8 cellular contexts compared by ENCODE assay signal in genomic region chr6:152952866-152953509, GRCh38. TPM values are rescaled to one million over a fixed set of nuclear protein-coding genes. Genes with fewer than 3 reads are reported as not detected.
DNase-seq lines count a peak whose midpoint lies in the region; ATAC-seq and TF ChIP-seq lines count a peak whose summit lies in the region.

No MANE protein-coding gene starts in this region.

- no peak overlapping the region for H3K4ac ChIP-seq in IMR-90 (ENCODE audit: low read depth, low read length)

- POLR2A ChIA-PET in IMR-90 (lab: Charles Lee; ENCODE audit: unreplicated experiment): no interaction called here

- no peaks in the 10 kb centered on the region for H3K79me1 ChIP-seq in IMR-90 (ENCODE audit: low read depth in 1 of 2, low read length in 2 of 2)

- peak; percentile 63 for TF ChIP-seq RAD21 in IMR-90 (IDR thresholded peaks at IDR 0.05; ENCODE audit: low read length)

- no peak overlapping the region for H3K9ac ChIP-seq in IMR-90 (ENCODE audit: low read depth, low read length)

- dilution Hi-C loops in IMR-90 (cut with HindIII; ENCODE audit: low sequenced_read_pairs, unreplicated experiment): no loop called here

- H3K4me3 ChIP-seq in IMR-90 (ENCODE audit: insufficient read depth, low read depth, low read length) (no peak overlapping the region), WI38 (ENCODE audit: low read depth, low read length) (no peak overlapping the region), sigmoid colon (no peak overlapping the region)

- DNase-seq in EH (ENCODE audit: low read depth): peak; percentile 42
- DNase-seq in IMR-90: peak; percentile 63
- peak; percentile 32 for DNase-seq in left kidney (ENCODE audit: low read depth, low spot score)
- no peak for DNase-seq in sigmoid colon
- no peak for DNase-seq in NCI-H774 (lab: John Stamatoyannopoulos, UW)

- H4K91ac ChIP-seq in IMR-90 (ENCODE audit: insufficient read depth, low read depth, low read length): no peak overlapping the region

- H4K8ac ChIP-seq in IMR-90 (ENCODE audit: low read depth in 2 of 2, low read length in 2 of 2): no peak overlapping the region

- no CpG with 5 or more reads among the region's 7 CpGs for WGBS in IMR-90 (ENCODE audit: extremely low coverage in 2 of 2, insufficient read length in 1 of 2), 2 experiments
- WGBS in sigmoid colon, 2 donors: 61 to 64% methylated on average over 7 of the region's 7 CpGs

- ATAC-seq in IMR-90 (ENCODE audit: low read depth) (peak; percentile 50), HG02610 (IDR thresholded peaks at IDR 0.05; ENCODE audit: unreplicated experiment) (no peak), HG02884 (IDR thresholded peaks at IDR 0.05; ENCODE audit: unreplicated experiment) (no peak)

- H3K4me1 ChIP-seq in IMR-90 (ENCODE audit: control insufficient read depth, insufficient read depth, low read length) (no peaks in the 10 kb centered on the region), sigmoid colon (no peaks in the 10 kb centered on the region)

- no peak overlapping the region for H3K23ac ChIP-seq in IMR-90 (ENCODE audit: low read depth, low read length)

- no TSS peak for BruUV-seq in IMR-90 (replicated peaks; lab: Mats Ljungman, UMichigan)

- H2BK120ac ChIP-seq in IMR-90 (ENCODE audit: low read depth, low read length): no peak overlapping the region

- in situ Hi-C loops in IMR-90 (cut with MboI; ENCODE audit: low sequenced_read_pairs): loop anchor here (10.0 kb wide), 2 partner anchors 208 to 478 kb away; no protein-coding TSS in a partner anchor

- H3K36me3 ChIP-seq in IMR-90 (ENCODE audit: control insufficient read depth, insufficient read depth, low read length) (no peaks in the 10 kb centered on the region), sigmoid colon (no peaks in the 10 kb centered on the region)

- intact Hi-C loops in IMR-90 (cut with micrococcal nuclease): loop anchor here (1.0 to 5.0 kb wide), 3 partner anchors 89 to 359 kb away; partner anchors contain the start of gene VIP
- intact Hi-C loops in sigmoid colon (cut with DNase I): no loop called here

- TF ChIP-seq CTCF in IMR-90 (conservative IDR thresholded peaks at IDR 0.05; ENCODE audit: low read depth, low read length) (peak; percentile 73), WI38 (IDR thresholded peaks at IDR 0.05; ENCODE audit: low read depth, low read length) (peak; percentile 24; the same call in 1 of the 2 replicates), sigmoid colon (IDR thresholded peaks at IDR 0.05) (peak in 2 of 4 experiments; percentile 8 to 30)

- no peaks in the 10 kb centered on the region for H4K20me1 ChIP-seq in IMR-90 (ENCODE audit: insufficient read depth, low read length)

- no peak overlapping the region for H3K56ac ChIP-seq in IMR-90 (ENCODE audit: extremely low read depth, insufficient read depth, low read length)

- H2BK15ac ChIP-seq in IMR-90 (ENCODE audit: low read depth, low read length): no peak overlapping the region

- no peak overlapping the region for H3K18ac ChIP-seq in IMR-90 (ENCODE audit: low read depth, low read length)

- H3K9me3 ChIP-seq in IMR-90 (ENCODE audit: control insufficient read depth, insufficient read depth, low read length) (no peaks in the 10 kb centered on the region), sigmoid colon (peaks cover 0 to 5% (median 0%) of the 10 kb centered on the region in 4 donors)

- no peak for TF ChIP-seq POLR2A in IMR-90 (IDR thresholded peaks at IDR 0.05; ENCODE audit: low read depth, low read length)
- no peak for TF ChIP-seq POLR2A in sigmoid colon (IDR thresholded peaks at IDR 0.05)

- CTCF ChIA-PET in IMR-90 (lab: Yijun Ruan, JAX): interaction anchor here (0.6 kb wide), 1 partner anchor 87 kb away, joined by 4 read pairs; no protein-coding TSS in a partner anchor

- H3K27me3 ChIP-seq in IMR-90 (ENCODE audit: control insufficient read depth, insufficient read depth, low read length) (no peaks in the 10 kb centered on the region), sigmoid colon (no peaks in the 10 kb centered on the region)

- H3K4me2 ChIP-seq in IMR-90 (ENCODE audit: low read depth, low read length): no peak overlapping the region

- H4K5ac ChIP-seq in IMR-90 (ENCODE audit: low read depth, low read length): no peak overlapping the region

- no peaks in the 10 kb centered on the region for H3K9me1 ChIP-seq in IMR-90 (ENCODE audit: insufficient read depth, low read length)

- no peak for TF ChIP-seq EP300 in sigmoid colon (IDR thresholded peaks at IDR 0.05)

- H2AK9ac ChIP-seq in IMR-90 (replicated peaks; ENCODE audit: low read depth, low read length, poor library complexity): no peak overlapping the region

- no peak overlapping the region for H2AFZ ChIP-seq in IMR-90 (replicated peaks; ENCODE audit: low read length, poor library complexity)

- H2AK5ac ChIP-seq in IMR-90 (ENCODE audit: low read depth, low read length): no peak overlapping the region

- H3K14ac ChIP-seq in IMR-90 (replicated peaks; ENCODE audit: low read depth, low read length): no peak overlapping the region

- no peak overlapping the region for H2BK5ac ChIP-seq in IMR-90 (ENCODE audit: low read depth, low read length, poor library complexity, severe bottlenecking)

- H2BK20ac ChIP-seq in IMR-90 (ENCODE audit: low read depth, low read length): no peak overlapping the region

- H3K27ac ChIP-seq in IMR-90 (ENCODE audit: insufficient read depth, low read length): no peak overlapping the region
- H3K27ac ChIP-seq in sigmoid colon: no peak overlapping the region

TF ChIP-seq in IMR-90, 13 proteins besides CTCF, POLR2A, EP300 and RAD21:
- peak; percentile 52 for TF ChIP-seq SMC3 (IDR thresholded peaks at IDR 0.05; ENCODE audit: low read depth, low read length)
- no peak for TF ChIP-seq ELK1 (IDR thresholded peaks at IDR 0.05; ENCODE audit: borderline replicate concordance, low read depth, low read length)
TF ChIP-seq in IMR-90: peak in this region for 1.

RNA-seq across cellular contexts. Expression of gene FBXO5, which starts 29.9 kb away (rescaled TPM):
- total RNA-seq in IMR-90 (2012; rRNA removed): 16.7 and 25.3 TPM in 2 replicates
- 9.8 and 11.8 TPM in 2 replicates for polyA plus RNA-seq in IMR-90 (2012; rRNA removed)
- polyA plus RNA-seq in IMR-90 (2012; cell fraction: cytosol; rRNA removed): 1.2 and 2.5 TPM in 2 replicates
- 0.85 and 4.8 TPM in 2 replicates for polyA plus RNA-seq in IMR-90 (2012; cell fraction: nucleus; rRNA removed; ENCODE audit: low replicate concordance)
- 1 to 10 TPM; 1.9 to 6.4 (median 2.7) TPM for total RNA-seq in sigmoid colon
- 1 to 10 TPM; 1.8 to 5.4 (median 3.7) TPM for polyA plus RNA-seq in sigmoid colon

RNA-seq across cellular contexts. Expression of gene MTRF1L, which starts 49.5 kb away (rescaled TPM):
- total RNA-seq in IMR-90 (2012; rRNA removed) (11.1 and 20.6 TPM in 2 replicates), sigmoid colon (10 to 100 TPM; 14.3 to 25.3 (median 18.5) TPM)
- polyA plus RNA-seq in IMR-90 (2012; rRNA removed) (6.9 and 8.1 TPM in 2 replicates), sigmoid colon (10 to 100 TPM in 2 of 3 donors, 1 to 10 TPM in 1; 9.8 to 22.8 (median 19.9) TPM)
- polyA plus RNA-seq in IMR-90 (2012; cell fraction: cytosol; rRNA removed): 2.1 TPM in 2 replicates
- polyA plus RNA-seq in IMR-90 (2012; cell fraction: nucleus; rRNA removed; ENCODE audit: low replicate concordance): 2.0 and 13.9 TPM in 2 replicates

Comparison
In these comparisons a context has a peak if more than half of its experiments do, and no peak if none do; other contexts are left out.
1. DNase-seq: peak in EH (single experiment), IMR-90 (single experiment) and left kidney (single experiment); none in sigmoid colon (single experiment) and NCI-H774 (single experiment).